1 cellular context compared by ENCODE assay signal in the genomic region with DNA sequence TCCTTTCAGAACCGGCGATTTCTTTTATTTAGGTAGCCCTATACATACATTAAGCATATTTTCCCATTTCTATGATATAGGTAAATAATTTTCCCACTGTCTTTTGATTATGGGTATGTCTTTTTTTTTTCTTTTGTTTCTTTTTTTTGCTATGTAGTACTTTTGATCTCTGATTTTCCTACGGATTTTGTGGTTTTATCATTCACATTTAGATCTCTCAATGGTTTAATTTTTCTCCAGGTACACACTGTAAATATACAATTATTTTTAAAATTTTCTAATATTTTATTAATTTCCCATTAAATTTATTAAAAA.
TF ChIP-seq lines count a peak whose summit lies in the region.

No MANE protein-coding gene starts in this region.

TF ChIP-seq in HCT116, 20 proteins besides CTCF, POLR2A, EP300 and RAD21 (continued from another document):
- TF ChIP-seq, protein P1, sequence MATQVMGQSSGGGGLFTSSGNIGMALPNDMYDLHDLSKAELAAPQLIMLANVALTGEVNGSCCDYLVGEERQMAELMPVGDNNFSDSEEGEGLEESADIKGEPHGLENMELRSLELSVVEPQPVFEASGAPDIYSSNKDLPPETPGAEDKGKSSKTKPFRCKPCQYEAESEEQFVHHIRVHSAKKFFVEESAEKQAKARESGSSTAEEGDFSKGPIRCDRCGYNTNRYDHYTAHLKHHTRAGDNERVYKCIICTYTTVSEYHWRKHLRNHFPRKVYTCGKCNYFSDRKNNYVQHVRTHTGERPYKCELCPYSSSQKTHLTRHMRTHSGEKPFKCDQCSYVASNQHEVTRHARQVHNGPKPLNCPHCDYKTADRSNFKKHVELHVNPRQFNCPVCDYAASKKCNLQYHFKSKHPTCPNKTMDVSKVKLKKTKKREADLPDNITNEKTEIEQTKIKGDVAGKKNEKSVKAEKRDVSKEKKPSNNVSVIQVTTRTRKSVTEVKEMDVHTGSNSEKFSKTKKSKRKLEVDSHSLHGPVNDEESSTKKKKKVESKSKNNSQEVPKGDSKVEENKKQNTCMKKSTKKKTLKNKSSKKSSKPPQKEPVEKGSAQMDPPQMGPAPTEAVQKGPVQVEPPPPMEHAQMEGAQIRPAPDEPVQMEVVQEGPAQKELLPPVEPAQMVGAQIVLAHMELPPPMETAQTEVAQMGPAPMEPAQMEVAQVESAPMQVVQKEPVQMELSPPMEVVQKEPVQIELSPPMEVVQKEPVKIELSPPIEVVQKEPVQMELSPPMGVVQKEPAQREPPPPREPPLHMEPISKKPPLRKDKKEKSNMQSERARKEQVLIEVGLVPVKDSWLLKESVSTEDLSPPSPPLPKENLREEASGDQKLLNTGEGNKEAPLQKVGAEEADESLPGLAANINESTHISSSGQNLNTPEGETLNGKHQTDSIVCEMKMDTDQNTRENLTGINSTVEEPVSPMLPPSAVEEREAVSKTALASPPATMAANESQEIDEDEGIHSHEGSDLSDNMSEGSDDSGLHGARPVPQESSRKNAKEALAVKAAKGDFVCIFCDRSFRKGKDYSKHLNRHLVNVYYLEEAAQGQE (IDR thresholded peaks at IDR 0.05; ENCODE audit: low read depth), result no peak
- no peak for TF ChIP-seq SIN3A (IDR thresholded peaks at IDR 0.05; ENCODE audit: low read depth)
- TF ChIP-seq CEBPB (IDR thresholded peaks at IDR 0.05; ENCODE audit: low read depth), result no peak
- TF ChIP-seq FOSL1 (IDR thresholded peaks at IDR 0.05; ENCODE audit: low read depth), result no peak
- TF ChIP-seq JUND (IDR thresholded peaks at IDR 0.05), result no peak
- TF ChIP-seq SRF (IDR thresholded peaks at IDR 0.05; ENCODE audit: low read depth), result no peak
- no peak for TF ChIP-seq ZFX (IDR thresholded peaks at IDR 0.05)
- no peak for TF ChIP-seq EGR1 (IDR thresholded peaks at IDR 0.05; ENCODE audit: low read depth)
- TF ChIP-seq, protein P2, sequence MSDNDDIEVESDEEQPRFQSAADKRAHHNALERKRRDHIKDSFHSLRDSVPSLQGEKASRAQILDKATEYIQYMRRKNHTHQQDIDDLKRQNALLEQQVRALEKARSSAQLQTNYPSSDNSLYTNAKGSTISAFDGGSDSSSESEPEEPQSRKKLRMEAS (IDR thresholded peaks at IDR 0.05), result no peak
